ENCODE assay signal across 1 cellular context in genomic region chr4:75653845-75654503, GRCh38.
TF ChIP-seq lines count a peak whose summit lies in the region.

No MANE protein-coding gene starts in this region.

TF ChIP-seq in endothelial cell of umbilical vein, 7 proteins besides CTCF, POLR2A, EP300 and RAD21:
- TF ChIP-seq JUN (IDR thresholded peaks at IDR 0.05; ENCODE audit: borderline replicate concordance, insufficient read depth, insufficient read length, low read depth) (no peak), MYC (IDR thresholded peaks at IDR 0.05; ENCODE audit: low read depth, low read length) (no peak), FOS (IDR thresholded peaks at IDR 0.05; ENCODE audit: borderline replicate concordance, insufficient read depth, low read length) (no peak), GATA2 (IDR thresholded peaks at IDR 0.05; ENCODE audit: insufficient read depth, insufficient read length, low read depth, low read length) (no peak)
